ENCODE assay signal across 14 cellular contexts in genomic region chr19:16323532-16323931, GRCh38. TPM values are rescaled to one million over a fixed set of nuclear protein-coding genes. Genes with fewer than 3 reads are reported as not detected.
DNase-seq lines count a peak whose midpoint lies in the region; ATAC-seq and TF ChIP-seq lines count a peak whose summit lies in the region.
"Had no signal": no experiment of that assay in that cellular context is flagged by ENCODE, and none has a peak within 500 bp of the region (broad histone marks: within the 10 kb centered on the region; RNA-seq: fewer than 3 reads in every experiment).

No MANE protein-coding gene starts in this region.

- H3K79me2 ChIP-seq in parathyroid adenoma (no peaks in the 10 kb centered on the region), mesendoderm (ENCODE audit: control insufficient read depth, insufficient read depth, low read length) (no peaks in the 10 kb centered on the region)

- WGBS in endodermal cell (ENCODE audit: insufficient coverage in 1 of 2, insufficient read length in 1 of 2), 2 experiments: 89 to 100% methylated on average over 1 to 4 of the region's 4 CpGs
- WGBS in mesendoderm (ENCODE audit: extremely low coverage, insufficient coverage, low lambda C conversion rate): no CpG with 5 or more reads among the region's 4 CpGs

- H3K56ac ChIP-seq in mesendoderm (ENCODE audit: low read length): no peak overlapping the region

- no peaks in the 10 kb centered on the region for H3K4me1 ChIP-seq in endodermal cell (ENCODE audit: control insufficient read depth, insufficient read depth, low read length)
- H3K4me1 ChIP-seq in parathyroid adenoma: no peaks in the 10 kb centered on the region
- no peaks in the 10 kb centered on the region for H3K4me1 ChIP-seq in mesendoderm (ENCODE audit: control insufficient read depth, low read depth, low read length)
- H3K4me1 ChIP-seq: pancreas had no signal

- H3K27ac Mint-ChIP-seq in CD14-positive monocyte (peak overlapping the region in 6 of 7 donors; percentile 50 to 98 (median 96)), HFFc6 (peak overlapping the region; percentile 93), endodermal cell (no peak overlapping the region)
- H3K27ac Mint-ChIP-seq: stimulated activated naive CD8-positive, alpha-beta T cell treated with anti-CD3 and anti-CD28 coated beads, Interleukin-15, Interleukin-2, amounts not matched to agents 100 ng/mL and 50 ng/mL, for 24 hours had no signal

- H3K4ac ChIP-seq in mesendoderm (ENCODE audit: low read depth, low read length): no peak overlapping the region

- no peaks in the 10 kb centered on the region for H3K79me1 ChIP-seq in mesendoderm (ENCODE audit: low read length)

- H3K36me3 Mint-ChIP-seq in CD14-positive monocyte (peaks cover 20 to 29% of the 10 kb centered on the region in 2 donors), HFFc6 (ENCODE audit: low read depth) (peaks cover 22% of the 10 kb centered on the region), endodermal cell (ENCODE audit: low read depth) (no peaks in the 10 kb centered on the region)

- peaks cover 0 to 10% (median 2%) of the 10 kb centered on the region in 7 donors for H3K9me3 Mint-ChIP-seq in CD14-positive monocyte
- peaks cover 9% of the 10 kb centered on the region for H3K9me3 Mint-ChIP-seq in HFFc6
- H3K9me3 Mint-ChIP-seq in endodermal cell: no peaks in the 10 kb centered on the region
- H3K9me3 Mint-ChIP-seq: stimulated activated naive CD8-positive, alpha-beta T cell treated with anti-CD3 and anti-CD28 coated beads, Interleukin-15, Interleukin-2, amounts not matched to agents 100 ng/mL and 50 ng/mL, for 24 hours had no signal

- intact Hi-C loops in CD14-positive monocyte (cut with micrococcal nuclease) (loop anchor here (2.0 to 5.0 kb wide), 2 partner anchors 41 to 76 kb away; no protein-coding TSS in a partner anchor), sciatic nerve (cut with DNase I) (loop anchor here (10.0 kb wide), 1 partner anchor 69 kb away; no protein-coding TSS in a partner anchor)

- H2AK5ac ChIP-seq in mesendoderm (ENCODE audit: low read length): no peak overlapping the region

- no peak for DNase-seq in CD14-positive monocyte (ENCODE audit: low spot score)
- DNase-seq in HFFc6: no peak
- no peak for DNase-seq in endodermal cell
- DNase-seq in sciatic nerve (ENCODE audit: low spot score): no peak
- DNase-seq in brain microvascular endothelial cell: no peak
- DNase-seq in mesendoderm: no peak
- DNase-seq: glutamatergic neuron; left colon; NCI-H1048; pancreas; stimulated activated CD4-positive, alpha-beta T cell treated with anti-CD3 and anti-CD28 coated beads, Interleukin-2, amount 100 ng/mL, for 48 hours had no signal

- H2BK5ac ChIP-seq in mesendoderm (ENCODE audit: low read length): no peak overlapping the region

- no peak overlapping the region for H4K8ac ChIP-seq in mesendoderm (ENCODE audit: low read depth, low read length)

- H3K4me1 Mint-ChIP-seq in CD14-positive monocyte (peaks cover 32% of the 10 kb centered on the region), HFFc6 (ENCODE audit: low read depth) (peaks cover 24% of the 10 kb centered on the region), endodermal cell (peaks cover 6% of the 10 kb centered on the region)

- H3K4me3 Mint-ChIP-seq in CD14-positive monocyte: no peak overlapping the region
- H3K4me3 Mint-ChIP-seq in HFFc6: 0 out of 2 replicates have a peak overlapping the region, but pooled peaks have one; percentile 69
- peak overlapping the region; percentile 24 for H3K4me3 Mint-ChIP-seq in endodermal cell

- H2AFZ ChIP-seq in parathyroid adenoma: no peak overlapping the region

- H3K36me3 ChIP-seq in endodermal cell (ENCODE audit: control insufficient read depth, insufficient read depth, low read length): no peaks in the 10 kb centered on the region
- no peaks in the 10 kb centered on the region for H3K36me3 ChIP-seq in parathyroid adenoma (ENCODE audit: control insufficient read depth, insufficient read depth, low read length)
- H3K36me3 ChIP-seq in brain microvascular endothelial cell (replicated peaks): peaks cover 36% of the 10 kb centered on the region
- no peaks in the 10 kb centered on the region for H3K36me3 ChIP-seq in mesendoderm (ENCODE audit: control insufficient read depth, insufficient read depth, low read length)
- H3K36me3 ChIP-seq: pancreas had no signal

- H3K27ac ChIP-seq in endodermal cell (ENCODE audit: low read depth, low read length): no peak overlapping the region
- H3K27ac ChIP-seq in parathyroid adenoma: peak overlapping the region; percentile 81
- H3K27ac ChIP-seq in brain microvascular endothelial cell: no peak overlapping the region
- H3K27ac ChIP-seq in mesendoderm (ENCODE audit: low read depth, low read length): no peak overlapping the region

- H3K9me3 ChIP-seq in endodermal cell (ENCODE audit: control insufficient read depth, low read length): no peaks in the 10 kb centered on the region
- H3K9me3 ChIP-seq in parathyroid adenoma (ENCODE audit: control insufficient read depth, low read length): no peaks in the 10 kb centered on the region
- H3K9me3 ChIP-seq: pancreas had no signal

- peaks cover 18 to 21% (median 21%) of the 10 kb centered on the region in 3 donors for H3K27me3 Mint-ChIP-seq in CD14-positive monocyte (ENCODE audit: low read depth in 3 of 3)
- H3K27me3 Mint-ChIP-seq in HFFc6 (ENCODE audit: insufficient read depth): peaks cover 24% of the 10 kb centered on the region
- peaks cover 60% of the 10 kb centered on the region for H3K27me3 Mint-ChIP-seq in endodermal cell (ENCODE audit: insufficient read depth)

- ATAC-seq in sciatic nerve: no peak
- ATAC-seq in HG02840 (IDR thresholded peaks at IDR 0.05; ENCODE audit: low FRiP score, unreplicated experiment): no peak

- H2BK120ac ChIP-seq in mesendoderm (ENCODE audit: low read depth, low read length): no peak overlapping the region

- in situ Hi-C loops in brain microvascular endothelial cell (cut with HindIII; ENCODE audit: low pct_ligation_motif_present, low sequenced_read_pairs): no loop called here

- H3K4me3 ChIP-seq in endodermal cell (ENCODE audit: low read length) (no peak overlapping the region), parathyroid adenoma (ENCODE audit: low read depth, low read length) (peak overlapping the region; percentile 64), brain microvascular endothelial cell (ENCODE audit: low read depth, low read length) (no peak overlapping the region), mesendoderm (ENCODE audit: low read length) (no peak overlapping the region)

- no peak overlapping the region for H3K4me2 ChIP-seq in parathyroid adenoma (ENCODE audit: low read length)
- no peak overlapping the region for H3K4me2 ChIP-seq in mesendoderm (ENCODE audit: low read length)

- TF ChIP-seq CTCF in CD14-positive monocyte (IDR thresholded peaks at IDR 0.05) (no peak), HFFc6 (IDR thresholded peaks at IDR 0.05) (no peak), endodermal cell (conservative IDR thresholded peaks at IDR 0.05) (no peak), parathyroid adenoma (IDR thresholded peaks at IDR 0.05) (no peak), brain microvascular endothelial cell (IDR thresholded peaks at IDR 0.05; ENCODE audit: low read depth, low read length, missing control alignments) (no peak)

- H3K27me3 ChIP-seq in endodermal cell (ENCODE audit: control insufficient read depth, insufficient read depth, low read length, poor library complexity, severe bottlenecking): peaks cover 58% of the 10 kb centered on the region
- H3K27me3 ChIP-seq in parathyroid adenoma (ENCODE audit: control insufficient read depth, insufficient read depth, low read length): no peaks in the 10 kb centered on the region
- H3K27me3 ChIP-seq in brain microvascular endothelial cell (replicated peaks): no peaks in the 10 kb centered on the region
- H3K27me3 ChIP-seq in mesendoderm (ENCODE audit: insufficient read depth, low read length, poor library complexity): peaks cover 31% of the 10 kb centered on the region
- H3K27me3 ChIP-seq: pancreas had no signal

- H3K23ac ChIP-seq in mesendoderm (ENCODE audit: low read length): no peak overlapping the region

- H3K18ac ChIP-seq in mesendoderm (ENCODE audit: low read length): no peak overlapping the region

- no peak overlapping the region for H2BK15ac ChIP-seq in mesendoderm (replicated peaks; ENCODE audit: low read depth)

- H3K9ac ChIP-seq in endodermal cell (ENCODE audit: extremely low read depth, low read length, poor library complexity, severe bottlenecking) (no peak overlapping the region), parathyroid adenoma (no peak overlapping the region), mesendoderm (ENCODE audit: low read length) (no peak overlapping the region)

- no peak overlapping the region for H4K5ac ChIP-seq in mesendoderm (ENCODE audit: low read length)

RNA-seq across cellular contexts. Expression of gene KLF2, which starts 1.1 kb away (rescaled TPM):
- 10 to 100 TPM; 34.0 to 51.4 TPM for polyA plus RNA-seq in CD14-positive monocyte
- total RNA-seq in HFFc6 (2021; fragmentation: NEBNext Ultra II Directional; extraction: Animal tissue kit (Norgen Biotek cat#: 25700)): 10 to 100 TPM; 26.4 to 36.8 (median 32.4) TPM
- total RNA-seq in endodermal cell (1 to 10 TPM in 1 of 2 donors, under 1 TPM in 1; 0.22 to 1.4 TPM), sciatic nerve (105 TPM)
- polyA plus RNA-seq in endodermal cell (2013, experiment 1 of 2): 0.25 TPM
- polyA plus RNA-seq in endodermal cell (2013, experiment 2 of 2): 0.17 TPM
- polyA plus RNA-seq in mesendoderm (2013, experiment 1 of 2): 0.87 TPM
- polyA plus RNA-seq in mesendoderm (2013, experiment 2 of 2): 0.88 TPM

Comparison
In these comparisons a context has a peak if more than half of its experiments do, and no peak if none do; other contexts are left out.
1. H3K4me3 Mint-ChIP-seq: peak in HFFc6 (single experiment) and endodermal cell (single experiment); none in CD14-positive monocyte (0 of 2).
2. RNA of gene KLF2, which starts 1.1 kb away (total RNA-seq): 105 TPM in sciatic nerve (single experiment) and 26.4 to 36.8 TPM in HFFc6; 0.22 to 1.4 TPM in endodermal cell; every median in the first group is over 10 times any median in the second.